ENCODE assay signal across 1 cellular context in the genomic region with DNA sequence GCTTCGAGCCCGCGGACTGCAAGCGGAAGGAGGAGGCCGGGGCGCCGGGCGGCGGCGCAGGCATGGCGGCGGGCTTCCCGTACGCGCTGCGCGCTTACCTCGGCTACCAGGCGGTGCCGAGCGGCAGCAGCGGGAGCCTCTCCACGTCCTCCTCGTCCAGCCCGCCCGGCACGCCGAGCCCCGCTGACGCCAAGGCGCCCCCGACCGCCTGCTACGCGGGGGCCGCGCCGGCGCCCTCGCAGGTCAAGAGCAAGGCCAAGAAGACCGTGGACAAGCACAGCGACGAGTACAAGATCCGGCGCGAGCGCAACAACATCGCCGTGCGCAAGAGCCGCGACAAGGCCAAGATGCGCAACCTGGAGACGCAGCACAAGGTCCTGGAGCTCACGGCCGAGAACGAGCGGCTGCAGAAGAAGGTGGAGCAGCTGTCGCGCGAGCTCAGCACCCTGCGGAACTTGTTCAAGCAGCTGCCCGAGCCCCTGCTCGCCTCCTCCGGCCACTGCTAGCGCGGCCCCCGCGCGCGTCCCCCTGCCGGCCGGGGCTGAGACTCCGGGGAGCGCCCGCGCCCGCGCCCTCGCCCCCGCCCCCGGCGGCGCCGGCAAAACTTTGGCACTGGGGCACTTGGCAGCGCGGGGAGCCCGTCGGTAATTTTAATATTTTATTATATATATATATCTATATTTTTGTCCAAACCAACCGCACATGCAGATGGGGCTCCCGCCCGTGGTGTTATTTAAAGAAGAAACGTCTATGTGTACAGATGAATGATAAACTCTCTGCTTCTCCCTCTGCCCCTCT.
TF ChIP-seq lines count a peak whose summit lies in the region.

No MANE protein-coding gene starts in this region.

TF ChIP-seq in HepG2, 621 proteins besides CTCF, POLR2A, EP300 and RAD21 (continued from another document and continues in another):
- TF ChIP-seq ZNF589 (CRISPR knock-in tag; conservative IDR thresholded peaks at IDR 0.05) (no peak), TCF12 (IDR thresholded peaks at IDR 0.05) (no peak), TCF12 (CRISPR knock-in tag; IDR thresholded peaks at IDR 0.05) (no peak), ARID2 (CRISPR knock-in tag; IDR thresholded peaks at IDR 0.05; ENCODE audit: borderline replicate concordance) (no peak), ETV5 (CRISPR knock-in tag; IDR thresholded peaks at IDR 0.05; ENCODE audit: borderline replicate concordance) (peak; percentile 49; the same call in 1 of the 2 replicates), ZNF232 (CRISPR knock-in tag; IDR thresholded peaks at IDR 0.05; ENCODE audit: borderline replicate concordance) (0 out of 2 replicates have a peak, but pooled peaks have one; percentile 29), FOXK1 (CRISPR knock-in tag; IDR thresholded peaks at IDR 0.05; ENCODE audit: borderline replicate concordance, low read depth) (no peak; the same call in 1 of the 2 replicates), ZNF33A (CRISPR knock-in tag; IDR thresholded peaks at IDR 0.05; ENCODE audit: borderline replicate concordance) (no peak), FOXC1 (CRISPR knock-in tag; IDR thresholded peaks at IDR 0.05; ENCODE audit: borderline replicate concordance) (peak; percentile 91), ZNF891 (CRISPR knock-in tag; IDR thresholded peaks at IDR 0.05) (peak; percentile 95), MED8 (CRISPR knock-in tag; IDR thresholded peaks at IDR 0.05; ENCODE audit: insufficient replicate concordance) (peak; percentile 23), AGO2 (optimal IDR thresholded peaks at IDR 0.05; ENCODE audit: low read depth, low read length) (peak; percentile 99), ZNF562 (CRISPR knock-in tag; IDR thresholded peaks at IDR 0.05; ENCODE audit: borderline replicate concordance) (no peak), RFXANK (CRISPR knock-in tag; IDR thresholded peaks at IDR 0.05) (no peak; the same call in 1 of the 2 replicates), FOXA3 (CRISPR knock-in tag; IDR thresholded peaks at IDR 0.05) (no peak), MXD4 (CRISPR knock-in tag; IDR thresholded peaks at IDR 0.05) (no peak; the same call in 1 of the 2 replicates), ZNF230 (CRISPR knock-in tag; IDR thresholded peaks at IDR 0.05) (no peak), IRF2 (CRISPR knock-in tag; IDR thresholded peaks at IDR 0.05) (peak; percentile 49; the same call in 1 of the 2 replicates), ATF1 (CRISPR knock-in tag; IDR thresholded peaks at IDR 0.05) (no peak), ZNF839 (CRISPR knock-in tag; IDR thresholded peaks at IDR 0.05; ENCODE audit: borderline replicate concordance) (no peak), TP53 (CRISPR knock-in tag; conservative IDR thresholded peaks at IDR 0.05) (no peak), SP1 (IDR thresholded peaks at IDR 0.05) (no peak), SP1 (CRISPR knock-in tag; IDR thresholded peaks at IDR 0.05) (no peak), NBN (conservative IDR thresholded peaks at IDR 0.05) (no peak)
- TF ChIP-seq, protein P1, sequence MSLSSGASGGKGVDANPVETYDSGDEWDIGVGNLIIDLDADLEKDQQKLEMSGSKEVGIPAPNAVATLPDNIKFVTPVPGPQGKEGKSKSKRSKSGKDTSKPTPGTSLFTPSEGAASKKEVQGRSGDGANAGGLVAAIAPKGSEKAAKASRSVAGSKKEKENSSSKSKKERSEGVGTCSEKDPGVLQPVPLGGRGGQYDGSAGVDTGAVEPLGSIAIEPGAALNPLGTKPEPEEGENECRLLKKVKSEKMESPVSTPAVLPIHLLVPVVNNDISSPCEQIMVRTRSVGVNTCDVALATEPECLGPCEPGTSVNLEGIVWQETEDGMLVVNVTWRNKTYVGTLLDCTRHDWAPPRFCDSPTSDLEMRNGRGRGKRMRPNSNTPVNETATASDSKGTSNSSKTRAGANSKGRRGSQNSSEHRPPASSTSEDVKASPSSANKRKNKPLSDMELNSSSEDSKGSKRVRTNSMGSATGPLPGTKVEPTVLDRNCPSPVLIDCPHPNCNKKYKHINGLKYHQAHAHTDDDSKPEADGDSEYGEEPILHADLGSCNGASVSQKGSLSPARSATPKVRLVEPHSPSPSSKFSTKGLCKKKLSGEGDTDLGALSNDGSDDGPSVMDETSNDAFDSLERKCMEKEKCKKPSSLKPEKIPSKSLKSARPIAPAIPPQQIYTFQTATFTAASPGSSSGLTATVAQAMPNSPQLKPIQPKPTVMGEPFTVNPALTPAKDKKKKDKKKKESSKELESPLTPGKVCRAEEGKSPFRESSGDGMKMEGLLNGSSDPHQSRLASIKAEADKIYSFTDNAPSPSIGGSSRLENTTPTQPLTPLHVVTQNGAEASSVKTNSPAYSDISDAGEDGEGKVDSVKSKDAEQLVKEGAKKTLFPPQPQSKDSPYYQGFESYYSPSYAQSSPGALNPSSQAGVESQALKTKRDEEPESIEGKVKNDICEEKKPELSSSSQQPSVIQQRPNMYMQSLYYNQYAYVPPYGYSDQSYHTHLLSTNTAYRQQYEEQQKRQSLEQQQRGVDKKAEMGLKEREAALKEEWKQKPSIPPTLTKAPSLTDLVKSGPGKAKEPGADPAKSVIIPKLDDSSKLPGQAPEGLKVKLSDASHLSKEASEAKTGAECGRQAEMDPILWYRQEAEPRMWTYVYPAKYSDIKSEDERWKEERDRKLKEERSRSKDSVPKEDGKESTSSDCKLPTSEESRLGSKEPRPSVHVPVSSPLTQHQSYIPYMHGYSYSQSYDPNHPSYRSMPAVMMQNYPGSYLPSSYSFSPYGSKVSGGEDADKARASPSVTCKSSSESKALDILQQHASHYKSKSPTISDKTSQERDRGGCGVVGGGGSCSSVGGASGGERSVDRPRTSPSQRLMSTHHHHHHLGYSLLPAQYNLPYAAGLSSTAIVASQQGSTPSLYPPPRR (CRISPR knock-in tag; IDR thresholded peaks at IDR 0.05; ENCODE audit: borderline replicate concordance): peak; percentile 36
- TF ChIP-seq, protein P2, sequence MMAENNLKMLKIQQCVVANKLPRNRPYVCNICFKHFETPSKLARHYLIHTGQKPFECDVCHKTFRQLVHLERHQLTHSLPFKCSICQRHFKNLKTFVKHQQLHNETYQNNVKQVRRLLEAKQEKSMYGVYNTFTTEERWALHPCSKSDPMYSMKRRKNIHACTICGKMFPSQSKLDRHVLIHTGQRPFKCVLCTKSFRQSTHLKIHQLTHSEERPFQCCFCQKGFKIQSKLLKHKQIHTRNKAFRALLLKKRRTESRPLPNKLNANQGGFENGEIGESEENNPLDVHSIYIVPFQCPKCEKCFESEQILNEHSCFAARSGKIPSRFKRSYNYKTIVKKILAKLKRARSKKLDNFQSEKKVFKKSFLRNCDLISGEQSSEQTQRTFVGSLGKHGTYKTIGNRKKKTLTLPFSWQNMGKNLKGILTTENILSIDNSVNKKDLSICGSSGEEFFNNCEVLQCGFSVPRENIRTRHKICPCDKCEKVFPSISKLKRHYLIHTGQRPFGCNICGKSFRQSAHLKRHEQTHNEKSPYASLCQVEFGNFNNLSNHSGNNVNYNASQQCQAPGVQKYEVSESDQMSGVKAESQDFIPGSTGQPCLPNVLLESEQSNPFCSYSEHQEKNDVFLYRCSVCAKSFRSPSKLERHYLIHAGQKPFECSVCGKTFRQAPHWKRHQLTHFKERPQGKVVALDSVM (CRISPR knock-in tag; IDR thresholded peaks at IDR 0.05): no peak
- TF ChIP-seq, protein P3, sequence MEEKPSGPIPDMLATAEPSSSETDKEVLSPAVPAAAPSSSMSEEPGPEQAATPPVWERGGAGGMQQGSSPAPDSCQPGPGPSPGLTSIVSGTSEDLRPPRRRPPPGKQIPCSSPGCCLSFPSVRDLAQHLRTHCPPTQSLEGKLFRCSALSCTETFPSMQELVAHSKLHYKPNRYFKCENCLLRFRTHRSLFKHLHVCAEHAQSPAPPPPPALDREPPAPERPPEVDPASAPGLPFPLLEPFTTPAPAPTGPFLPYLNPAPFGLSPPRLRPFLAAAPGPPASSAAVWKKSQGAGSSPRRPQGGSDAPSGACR (CRISPR knock-in tag; IDR thresholded peaks at IDR 0.05): no peak
- TF ChIP-seq, protein P4, sequence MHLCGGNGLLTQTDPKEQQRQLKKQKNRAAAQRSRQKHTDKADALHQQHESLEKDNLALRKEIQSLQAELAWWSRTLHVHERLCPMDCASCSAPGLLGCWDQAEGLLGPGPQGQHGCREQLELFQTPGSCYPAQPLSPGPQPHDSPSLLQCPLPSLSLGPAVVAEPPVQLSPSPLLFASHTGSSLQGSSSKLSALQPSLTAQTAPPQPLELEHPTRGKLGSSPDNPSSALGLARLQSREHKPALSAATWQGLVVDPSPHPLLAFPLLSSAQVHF (CRISPR knock-in tag; IDR thresholded peaks at IDR 0.05): 0 out of 2 replicates have a peak, but pooled peaks have one; percentile 24
- TF ChIP-seq, protein P5, sequence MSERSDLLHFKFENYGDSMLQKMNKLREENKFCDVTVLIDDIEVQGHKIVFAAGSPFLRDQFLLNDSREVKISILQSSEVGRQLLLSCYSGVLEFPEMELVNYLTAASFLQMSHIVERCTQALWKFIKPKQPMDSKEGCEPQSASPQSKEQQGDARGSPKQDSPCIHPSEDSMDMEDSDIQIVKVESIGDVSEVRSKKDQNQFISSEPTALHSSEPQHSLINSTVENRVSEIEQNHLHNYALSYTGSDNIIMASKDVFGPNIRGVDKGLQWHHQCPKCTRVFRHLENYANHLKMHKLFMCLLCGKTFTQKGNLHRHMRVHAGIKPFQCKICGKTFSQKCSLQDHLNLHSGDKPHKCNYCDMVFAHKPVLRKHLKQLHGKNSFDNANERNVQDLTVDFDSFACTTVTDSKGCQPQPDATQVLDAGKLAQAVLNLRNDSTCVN (CRISPR knock-in tag; IDR thresholded peaks at IDR 0.05; ENCODE audit: borderline replicate concordance): peak; percentile 26; the same call in 1 of the 2 replicates
- TF ChIP-seq, protein P6, sequence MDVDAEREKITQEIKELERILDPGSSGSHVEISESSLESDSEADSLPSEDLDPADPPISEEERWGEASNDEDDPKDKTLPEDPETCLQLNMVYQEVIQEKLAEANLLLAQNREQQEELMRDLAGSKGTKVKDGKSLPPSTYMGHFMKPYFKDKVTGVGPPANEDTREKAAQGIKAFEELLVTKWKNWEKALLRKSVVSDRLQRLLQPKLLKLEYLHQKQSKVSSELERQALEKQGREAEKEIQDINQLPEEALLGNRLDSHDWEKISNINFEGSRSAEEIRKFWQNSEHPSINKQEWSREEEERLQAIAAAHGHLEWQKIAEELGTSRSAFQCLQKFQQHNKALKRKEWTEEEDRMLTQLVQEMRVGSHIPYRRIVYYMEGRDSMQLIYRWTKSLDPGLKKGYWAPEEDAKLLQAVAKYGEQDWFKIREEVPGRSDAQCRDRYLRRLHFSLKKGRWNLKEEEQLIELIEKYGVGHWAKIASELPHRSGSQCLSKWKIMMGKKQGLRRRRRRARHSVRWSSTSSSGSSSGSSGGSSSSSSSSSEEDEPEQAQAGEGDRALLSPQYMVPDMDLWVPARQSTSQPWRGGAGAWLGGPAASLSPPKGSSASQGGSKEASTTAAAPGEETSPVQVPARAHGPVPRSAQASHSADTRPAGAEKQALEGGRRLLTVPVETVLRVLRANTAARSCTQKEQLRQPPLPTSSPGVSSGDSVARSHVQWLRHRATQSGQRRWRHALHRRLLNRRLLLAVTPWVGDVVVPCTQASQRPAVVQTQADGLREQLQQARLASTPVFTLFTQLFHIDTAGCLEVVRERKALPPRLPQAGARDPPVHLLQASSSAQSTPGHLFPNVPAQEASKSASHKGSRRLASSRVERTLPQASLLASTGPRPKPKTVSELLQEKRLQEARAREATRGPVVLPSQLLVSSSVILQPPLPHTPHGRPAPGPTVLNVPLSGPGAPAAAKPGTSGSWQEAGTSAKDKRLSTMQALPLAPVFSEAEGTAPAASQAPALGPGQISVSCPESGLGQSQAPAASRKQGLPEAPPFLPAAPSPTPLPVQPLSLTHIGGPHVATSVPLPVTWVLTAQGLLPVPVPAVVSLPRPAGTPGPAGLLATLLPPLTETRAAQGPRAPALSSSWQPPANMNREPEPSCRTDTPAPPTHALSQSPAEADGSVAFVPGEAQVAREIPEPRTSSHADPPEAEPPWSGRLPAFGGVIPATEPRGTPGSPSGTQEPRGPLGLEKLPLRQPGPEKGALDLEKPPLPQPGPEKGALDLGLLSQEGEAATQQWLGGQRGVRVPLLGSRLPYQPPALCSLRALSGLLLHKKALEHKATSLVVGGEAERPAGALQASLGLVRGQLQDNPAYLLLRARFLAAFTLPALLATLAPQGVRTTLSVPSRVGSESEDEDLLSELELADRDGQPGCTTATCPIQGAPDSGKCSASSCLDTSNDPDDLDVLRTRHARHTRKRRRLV (CRISPR knock-in tag; IDR thresholded peaks at IDR 0.05): no peak
- TF ChIP-seq, protein P7, sequence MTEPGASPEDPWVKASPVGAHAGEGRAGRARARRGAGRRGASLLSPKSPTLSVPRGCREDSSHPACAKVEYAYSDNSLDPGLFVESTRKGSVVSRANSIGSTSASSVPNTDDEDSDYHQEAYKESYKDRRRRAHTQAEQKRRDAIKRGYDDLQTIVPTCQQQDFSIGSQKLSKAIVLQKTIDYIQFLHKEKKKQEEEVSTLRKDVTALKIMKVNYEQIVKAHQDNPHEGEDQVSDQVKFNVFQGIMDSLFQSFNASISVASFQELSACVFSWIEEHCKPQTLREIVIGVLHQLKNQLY (CRISPR knock-in tag; IDR thresholded peaks at IDR 0.05): no peak
- TF ChIP-seq, protein P8, sequence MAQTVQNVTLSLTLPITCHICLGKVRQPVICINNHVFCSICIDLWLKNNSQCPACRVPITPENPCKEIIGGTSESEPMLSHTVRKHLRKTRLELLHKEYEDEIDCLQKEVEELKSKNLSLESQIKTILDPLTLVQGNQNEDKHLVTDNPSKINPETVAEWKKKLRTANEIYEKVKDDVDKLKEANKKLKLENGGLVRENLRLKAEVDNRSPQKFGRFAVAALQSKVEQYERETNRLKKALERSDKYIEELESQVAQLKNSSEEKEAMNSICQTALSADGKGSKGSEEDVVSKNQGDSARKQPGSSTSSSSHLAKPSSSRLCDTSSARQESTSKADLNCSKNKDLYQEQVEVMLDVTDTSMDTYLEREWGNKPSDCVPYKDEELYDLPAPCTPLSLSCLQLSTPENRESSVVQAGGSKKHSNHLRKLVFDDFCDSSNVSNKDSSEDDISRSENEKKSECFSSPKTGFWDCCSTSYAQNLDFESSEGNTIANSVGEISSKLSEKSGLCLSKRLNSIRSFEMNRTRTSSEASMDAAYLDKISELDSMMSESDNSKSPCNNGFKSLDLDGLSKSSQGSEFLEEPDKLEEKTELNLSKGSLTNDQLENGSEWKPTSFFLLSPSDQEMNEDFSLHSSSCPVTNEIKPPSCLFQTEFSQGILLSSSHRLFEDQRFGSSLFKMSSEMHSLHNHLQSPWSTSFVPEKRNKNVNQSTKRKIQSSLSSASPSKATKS (CRISPR knock-in tag; IDR thresholded peaks at IDR 0.05): no peak
- TF ChIP-seq, protein P9, sequence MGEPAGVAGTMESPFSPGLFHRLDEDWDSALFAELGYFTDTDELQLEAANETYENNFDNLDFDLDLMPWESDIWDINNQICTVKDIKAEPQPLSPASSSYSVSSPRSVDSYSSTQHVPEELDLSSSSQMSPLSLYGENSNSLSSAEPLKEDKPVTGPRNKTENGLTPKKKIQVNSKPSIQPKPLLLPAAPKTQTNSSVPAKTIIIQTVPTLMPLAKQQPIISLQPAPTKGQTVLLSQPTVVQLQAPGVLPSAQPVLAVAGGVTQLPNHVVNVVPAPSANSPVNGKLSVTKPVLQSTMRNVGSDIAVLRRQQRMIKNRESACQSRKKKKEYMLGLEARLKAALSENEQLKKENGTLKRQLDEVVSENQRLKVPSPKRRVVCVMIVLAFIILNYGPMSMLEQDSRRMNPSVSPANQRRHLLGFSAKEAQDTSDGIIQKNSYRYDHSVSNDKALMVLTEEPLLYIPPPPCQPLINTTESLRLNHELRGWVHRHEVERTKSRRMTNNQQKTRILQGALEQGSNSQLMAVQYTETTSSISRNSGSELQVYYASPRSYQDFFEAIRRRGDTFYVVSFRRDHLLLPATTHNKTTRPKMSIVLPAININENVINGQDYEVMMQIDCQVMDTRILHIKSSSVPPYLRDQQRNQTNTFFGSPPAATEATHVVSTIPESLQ (CRISPR knock-in tag; conservative IDR thresholded peaks at IDR 0.05): no peak
